ENCODE assay signal across 1 cellular context in the genomic region with DNA sequence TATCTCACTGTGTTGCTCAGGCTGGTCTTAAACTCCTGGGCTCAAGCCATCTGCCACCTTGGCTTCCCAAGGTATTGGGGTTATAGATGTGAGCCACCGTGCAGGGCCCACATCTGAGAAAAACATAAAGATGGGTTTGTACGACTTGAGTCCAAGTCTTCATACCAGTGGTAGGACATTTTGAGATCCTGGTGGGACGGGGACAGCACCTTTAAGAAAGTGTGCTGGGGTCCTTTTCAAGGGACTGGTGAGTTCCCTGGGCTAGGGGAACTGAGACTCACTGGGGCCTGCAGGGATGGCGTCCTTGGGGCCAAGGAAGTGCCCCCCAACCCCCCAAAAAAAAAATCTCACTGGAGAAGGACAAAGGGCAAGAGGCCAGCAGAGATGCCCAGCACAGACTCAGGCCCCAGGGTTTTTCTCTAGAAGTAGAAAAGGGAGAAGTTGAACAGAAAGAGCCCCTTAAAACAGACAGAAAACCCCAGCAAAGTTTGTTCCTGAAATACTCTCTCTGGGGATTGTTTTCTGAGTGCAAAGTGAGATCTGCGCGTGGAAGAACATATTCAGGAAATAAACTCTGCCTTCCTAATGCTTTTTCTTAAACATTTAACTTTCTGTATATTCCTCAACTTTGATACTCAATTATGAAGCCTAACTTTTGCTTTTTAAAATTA.
TF ChIP-seq lines count a peak whose summit lies in the region.

No MANE protein-coding gene starts in this region.

TF ChIP-seq in HepG2, 621 proteins besides CTCF, POLR2A, EP300 and RAD21:
- TF ChIP-seq MIXL1 (CRISPR knock-in tag; IDR thresholded peaks at IDR 0.05) (no peak), ZNF780A (CRISPR knock-in tag; IDR thresholded peaks at IDR 0.05) (no peak), ZMAT3 (CRISPR knock-in tag; conservative IDR thresholded peaks at IDR 0.05) (no peak), ZNF784 (CRISPR knock-in tag; IDR thresholded peaks at IDR 0.05; ENCODE audit: borderline replicate concordance) (no peak), ZNF562 (CRISPR knock-in tag; IDR thresholded peaks at IDR 0.05; ENCODE audit: borderline replicate concordance) (no peak), PRDM10 (CRISPR knock-in tag; IDR thresholded peaks at IDR 0.05; ENCODE audit: low read depth) (no peak), ZBTB2 (CRISPR knock-in tag; IDR thresholded peaks at IDR 0.05; ENCODE audit: low read depth) (no peak), HNRNPUL1 (IDR thresholded peaks at IDR 0.05; ENCODE audit: low read depth, low read length) (no peak), ZNF362 (CRISPR knock-in tag; IDR thresholded peaks at IDR 0.05; ENCODE audit: borderline replicate concordance) (no peak), ZNF33B (CRISPR knock-in tag; IDR thresholded peaks at IDR 0.05) (no peak), ZNF136 (CRISPR knock-in tag; IDR thresholded peaks at IDR 0.05; ENCODE audit: low read depth) (no peak), SAP130 (CRISPR knock-in tag; IDR thresholded peaks at IDR 0.05; ENCODE audit: low read depth) (no peak), ZNF891 (CRISPR knock-in tag; IDR thresholded peaks at IDR 0.05) (no peak)
- TF ChIP-seq, protein P1, sequence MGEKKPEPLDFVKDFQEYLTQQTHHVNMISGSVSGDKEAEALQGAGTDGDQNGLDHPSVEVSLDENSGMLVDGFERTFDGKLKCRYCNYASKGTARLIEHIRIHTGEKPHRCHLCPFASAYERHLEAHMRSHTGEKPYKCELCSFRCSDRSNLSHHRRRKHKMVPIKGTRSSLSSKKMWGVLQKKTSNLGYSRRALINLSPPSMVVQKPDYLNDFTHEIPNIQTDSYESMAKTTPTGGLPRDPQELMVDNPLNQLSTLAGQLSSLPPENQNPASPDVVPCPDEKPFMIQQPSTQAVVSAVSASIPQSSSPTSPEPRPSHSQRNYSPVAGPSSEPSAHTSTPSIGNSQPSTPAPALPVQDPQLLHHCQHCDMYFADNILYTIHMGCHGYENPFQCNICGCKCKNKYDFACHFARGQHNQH (CRISPR knock-in tag; IDR thresholded peaks at IDR 0.05): no peak
- TF ChIP-seq, protein P2, sequence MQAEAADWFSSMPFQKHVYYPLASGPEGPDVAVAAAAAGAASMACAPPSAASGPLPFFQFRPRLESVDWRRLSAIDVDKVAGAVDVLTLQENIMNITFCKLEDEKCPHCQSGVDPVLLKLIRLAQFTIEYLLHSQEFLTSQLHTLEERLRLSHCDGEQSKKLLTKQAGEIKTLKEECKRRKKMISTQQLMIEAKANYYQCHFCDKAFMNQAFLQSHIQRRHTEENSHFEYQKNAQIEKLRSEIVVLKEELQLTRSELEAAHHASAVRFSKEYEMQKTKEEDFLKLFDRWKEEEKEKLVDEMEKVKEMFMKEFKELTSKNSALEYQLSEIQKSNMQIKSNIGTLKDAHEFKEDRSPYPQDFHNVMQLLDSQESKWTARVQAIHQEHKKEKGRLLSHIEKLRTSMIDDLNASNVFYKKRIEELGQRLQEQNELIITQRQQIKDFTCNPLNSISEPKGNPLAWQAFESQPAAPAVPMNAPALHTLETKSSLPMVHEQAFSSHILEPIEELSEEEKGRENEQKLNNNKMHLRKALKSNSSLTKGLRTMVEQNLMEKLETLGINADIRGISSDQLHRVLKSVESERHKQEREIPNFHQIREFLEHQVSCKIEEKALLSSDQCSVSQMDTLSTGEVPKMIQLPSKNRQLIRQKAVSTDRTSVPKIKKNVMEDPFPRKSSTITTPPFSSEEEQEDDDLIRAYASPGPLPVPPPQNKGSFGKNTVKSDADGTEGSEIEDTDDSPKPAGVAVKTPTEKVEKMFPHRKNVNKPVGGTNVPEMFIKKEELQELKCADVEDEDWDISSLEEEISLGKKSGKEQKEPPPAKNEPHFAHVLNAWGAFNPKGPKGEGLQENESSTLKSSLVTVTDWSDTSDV (CRISPR knock-in tag; IDR thresholded peaks at IDR 0.05): no peak
- TF ChIP-seq, protein P3, sequence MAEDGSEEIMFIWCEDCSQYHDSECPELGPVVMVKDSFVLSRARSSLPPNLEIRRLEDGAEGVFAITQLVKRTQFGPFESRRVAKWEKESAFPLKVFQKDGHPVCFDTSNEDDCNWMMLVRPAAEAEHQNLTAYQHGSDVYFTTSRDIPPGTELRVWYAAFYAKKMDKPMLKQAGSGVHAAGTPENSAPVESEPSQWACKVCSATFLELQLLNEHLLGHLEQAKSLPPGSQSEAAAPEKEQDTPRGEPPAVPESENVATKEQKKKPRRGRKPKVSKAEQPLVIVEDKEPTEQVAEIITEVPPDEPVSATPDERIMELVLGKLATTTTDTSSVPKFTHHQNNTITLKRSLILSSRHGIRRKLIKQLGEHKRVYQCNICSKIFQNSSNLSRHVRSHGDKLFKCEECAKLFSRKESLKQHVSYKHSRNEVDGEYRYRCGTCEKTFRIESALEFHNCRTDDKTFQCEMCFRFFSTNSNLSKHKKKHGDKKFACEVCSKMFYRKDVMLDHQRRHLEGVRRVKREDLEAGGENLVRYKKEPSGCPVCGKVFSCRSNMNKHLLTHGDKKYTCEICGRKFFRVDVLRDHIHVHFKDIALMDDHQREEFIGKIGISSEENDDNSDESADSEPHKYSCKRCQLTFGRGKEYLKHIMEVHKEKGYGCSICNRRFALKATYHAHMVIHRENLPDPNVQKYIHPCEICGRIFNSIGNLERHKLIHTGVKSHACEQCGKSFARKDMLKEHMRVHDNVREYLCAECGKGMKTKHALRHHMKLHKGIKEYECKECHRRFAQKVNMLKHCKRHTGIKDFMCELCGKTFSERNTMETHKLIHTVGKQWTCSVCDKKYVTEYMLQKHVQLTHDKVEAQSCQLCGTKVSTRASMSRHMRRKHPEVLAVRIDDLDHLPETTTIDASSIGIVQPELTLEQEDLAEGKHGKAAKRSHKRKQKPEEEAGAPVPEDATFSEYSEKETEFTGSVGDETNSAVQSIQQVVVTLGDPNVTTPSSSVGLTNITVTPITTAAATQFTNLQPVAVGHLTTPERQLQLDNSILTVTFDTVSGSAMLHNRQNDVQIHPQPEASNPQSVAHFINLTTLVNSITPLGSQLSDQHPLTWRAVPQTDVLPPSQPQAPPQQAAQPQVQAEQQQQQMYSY (CRISPR knock-in tag; IDR thresholded peaks at IDR 0.05): no peak
- TF ChIP-seq, protein P4, sequence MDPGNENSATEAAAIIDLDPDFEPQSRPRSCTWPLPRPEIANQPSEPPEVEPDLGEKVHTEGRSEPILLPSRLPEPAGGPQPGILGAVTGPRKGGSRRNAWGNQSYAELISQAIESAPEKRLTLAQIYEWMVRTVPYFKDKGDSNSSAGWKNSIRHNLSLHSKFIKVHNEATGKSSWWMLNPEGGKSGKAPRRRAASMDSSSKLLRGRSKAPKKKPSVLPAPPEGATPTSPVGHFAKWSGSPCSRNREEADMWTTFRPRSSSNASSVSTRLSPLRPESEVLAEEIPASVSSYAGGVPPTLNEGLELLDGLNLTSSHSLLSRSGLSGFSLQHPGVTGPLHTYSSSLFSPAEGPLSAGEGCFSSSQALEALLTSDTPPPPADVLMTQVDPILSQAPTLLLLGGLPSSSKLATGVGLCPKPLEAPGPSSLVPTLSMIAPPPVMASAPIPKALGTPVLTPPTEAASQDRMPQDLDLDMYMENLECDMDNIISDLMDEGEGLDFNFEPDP (CRISPR knock-in tag; conservative IDR thresholded peaks at IDR 0.05): no peak
- TF ChIP-seq, protein P5, sequence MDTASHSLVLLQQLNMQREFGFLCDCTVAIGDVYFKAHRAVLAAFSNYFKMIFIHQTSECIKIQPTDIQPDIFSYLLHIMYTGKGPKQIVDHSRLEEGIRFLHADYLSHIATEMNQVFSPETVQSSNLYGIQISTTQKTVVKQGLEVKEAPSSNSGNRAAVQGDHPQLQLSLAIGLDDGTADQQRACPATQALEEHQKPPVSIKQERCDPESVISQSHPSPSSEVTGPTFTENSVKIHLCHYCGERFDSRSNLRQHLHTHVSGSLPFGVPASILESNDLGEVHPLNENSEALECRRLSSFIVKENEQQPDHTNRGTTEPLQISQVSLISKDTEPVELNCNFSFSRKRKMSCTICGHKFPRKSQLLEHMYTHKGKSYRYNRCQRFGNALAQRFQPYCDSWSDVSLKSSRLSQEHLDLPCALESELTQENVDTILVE (CRISPR knock-in tag; IDR thresholded peaks at IDR 0.05): no peak
